Comparison of ENCODE assay signal across 9 cellular contexts in the genomic region with DNA sequence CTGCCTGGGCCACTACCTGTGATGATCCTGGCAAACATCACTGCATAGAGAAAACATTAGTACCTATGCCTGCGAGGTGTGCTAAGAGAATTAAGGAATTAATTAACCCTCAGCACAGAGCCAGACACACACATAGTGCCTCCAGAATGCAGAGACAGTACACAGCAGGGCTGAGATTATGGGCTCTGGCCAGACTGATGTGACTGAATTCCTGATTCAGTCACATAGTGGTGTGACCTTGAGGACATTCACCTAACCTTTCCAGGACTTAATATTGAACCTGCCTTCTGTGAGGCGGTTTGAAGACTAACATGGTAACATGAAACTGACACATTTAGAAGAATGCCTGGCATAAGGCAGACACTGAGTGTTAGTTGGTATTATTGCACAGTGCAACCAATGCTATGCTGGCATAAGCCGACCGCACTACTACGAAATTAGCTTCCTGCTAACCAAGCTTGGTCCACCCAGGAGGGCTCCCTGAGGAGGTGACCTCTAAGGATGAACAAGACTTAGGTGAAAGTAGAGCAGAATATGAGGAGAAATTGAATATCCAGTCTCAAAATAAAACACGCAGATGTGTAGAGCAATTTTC. TPM values are rescaled to one million over a fixed set of nuclear protein-coding genes. Genes with fewer than 3 reads are reported as not detected.
DNase-seq lines count a peak whose midpoint lies in the region; ATAC-seq, FAIRE-seq and TF ChIP-seq lines count a peak whose summit lies in the region.
"Had no signal": no experiment of that assay in that cellular context is flagged by ENCODE, and none has a peak within 500 bp of the region (broad histone marks: within the 10 kb centered on the region; RNA-seq: fewer than 3 reads in every experiment).

No MANE protein-coding gene starts in this region.

- H3K27me3 ChIP-seq in HUES48 (ENCODE audit: control insufficient read depth, insufficient read depth, low read length) (no peaks in the 10 kb centered on the region), ascending aorta (no peaks in the 10 kb centered on the region), layer of hippocampus (ENCODE audit: control insufficient read depth, insufficient read depth, low read length) (no peaks in the 10 kb centered on the region)

- POLR2A ChIA-PET in HEK293T (lab: Yijun Ruan, JAX) = no interaction called here

- peak overlapping the region; percentile 69 for H3K27ac Mint-ChIP-seq in stimulated activated memory B cell treated with anti-CD40 and anti-IgM and Interleukin-4, amounts not matched to agents 10 μg/mL and 1 μg/mL and 100 μg/mL, for 72 hours

- H3K9me3 ChIP-seq in HUES48 (ENCODE audit: control insufficient read depth, insufficient read depth, low read length) (no peaks in the 10 kb centered on the region), ascending aorta (no peaks in the 10 kb centered on the region), kidney (ENCODE audit: control insufficient read depth in 1 of 2, low read length in 2 of 2) (no peaks in the 10 kb centered on the region)

- no peak for FAIRE-seq in kidney (lab: Jason Lieb, UNC)
- FAIRE-seq: endometrium had no signal

- no peak overlapping the region for H3K9ac ChIP-seq in HUES48 (ENCODE audit: low read depth, low read length)
- H3K9ac ChIP-seq in kidney (ENCODE audit: low read length in 2 of 2) = peak overlapping the region in 1 of 2 donors; percentile 28

- peak overlapping the region; percentile 43 for H3K27ac ChIP-seq in HUES48 (ENCODE audit: low read depth, low read length)
- H3K27ac ChIP-seq in ascending aorta = peak overlapping the region; percentile 62 to 91
- H3K27ac ChIP-seq in layer of hippocampus (ENCODE audit: low read depth, low read length) = peak overlapping the region; percentile 58
- no peak overlapping the region for H3K27ac ChIP-seq in kidney (ENCODE audit: low read depth in 2 of 2, low read length in 2 of 2)

- TF ChIP-seq CTCF in ascending aorta (IDR thresholded peaks at IDR 0.05) = no peak
- TF ChIP-seq CTCF in kidney (IDR thresholded peaks at IDR 0.05; ENCODE audit: borderline replicate concordance, extremely low read depth, insufficient read depth) = no peak

- H3K36me3 Mint-ChIP-seq in stimulated activated memory B cell treated with anti-CD40 and anti-IgM and Interleukin-4, amounts not matched to agents 10 μg/mL and 1 μg/mL and 100 μg/mL, for 72 hours = peaks cover 15% of the 10 kb centered on the region

- DNase-seq in ascending aorta (ENCODE audit: low spot score in 2 of 2) = no peak
- no peak for DNase-seq in GF-D8 (lab: John Stamatoyannopoulos, UW)
- DNase-seq in HEK293T (ENCODE audit: extremely low spot score) = no peak
- no peak for DNase-seq in kidney

- no peaks in the 10 kb centered on the region for H3K27me3 Mint-ChIP-seq in stimulated activated memory B cell treated with anti-CD40 and anti-IgM and Interleukin-4, amounts not matched to agents 10 μg/mL and 1 μg/mL and 100 μg/mL, for 72 hours

- CTCF ChIA-PET in HEK293T (lab: Yijun Ruan, JAX) = interaction anchor here (0.8 to 2.9 kb wide), 6 partner anchors 12 to 139 kb away, joined by 3 to 21 read pairs (median 4); no protein-coding TSS in a partner anchor

- no peak overlapping the region for H3K4me3 Mint-ChIP-seq in stimulated activated memory B cell treated with anti-CD40 and anti-IgM and Interleukin-4, amounts not matched to agents 10 μg/mL and 1 μg/mL and 100 μg/mL, for 72 hours

- peaks cover 22% of the 10 kb centered on the region for H3K4me1 ChIP-seq in HUES48 (ENCODE audit: control insufficient read depth, insufficient read depth, low read length)
- peaks cover 11 to 48% of the 10 kb centered on the region in 2 donors for H3K4me1 ChIP-seq in ascending aorta
- peaks cover 9 to 18% of the 10 kb centered on the region in 2 donors for H3K4me1 ChIP-seq in kidney (ENCODE audit: control insufficient read depth in 1 of 2, insufficient read depth in 1 of 2, low read depth in 1 of 2, low read length in 2 of 2)

- ATAC-seq in stimulated activated memory B cell treated with anti-CD40 and anti-IgM and Interleukin-4, amounts not matched to agents 10 μg/mL and 1 μg/mL and 100 μg/mL, for 72 hours = no peak
- no peak for ATAC-seq in HG03196 (IDR thresholded peaks at IDR 0.05; ENCODE audit: unreplicated experiment)

- peaks cover 55% of the 10 kb centered on the region for H3K4me1 Mint-ChIP-seq in stimulated activated memory B cell treated with anti-CD40 and anti-IgM and Interleukin-4, amounts not matched to agents 10 μg/mL and 1 μg/mL and 100 μg/mL, for 72 hours

- intact Hi-C loops in ascending aorta (cut with DNase I) (loop anchor here (1.0 to 2.0 kb wide), 6 partner anchors 23 to 285 kb away; partner anchors contain the start of genes CORO1C and ISCU), kidney (cut with DNase I) (loop anchor here (10.0 kb wide), 1 partner anchor 139 kb away; no protein-coding TSS in a partner anchor)

- H3K9me3 Mint-ChIP-seq in stimulated activated memory B cell treated with anti-CD40 and anti-IgM and Interleukin-4, amounts not matched to agents 10 μg/mL and 1 μg/mL and 100 μg/mL, for 72 hours = no peaks in the 10 kb centered on the region

- H3K4me3 ChIP-seq in HUES48 (ENCODE audit: low read depth, low read length) (no peak overlapping the region), ascending aorta (no peak overlapping the region), kidney (ENCODE audit: low read length in 2 of 2) (no peak overlapping the region)

- H3K36me3 ChIP-seq in HUES48 (ENCODE audit: control insufficient read depth, insufficient read depth, low read length) (peaks cover 11% of the 10 kb centered on the region), ascending aorta (peaks cover 3 to 6% of the 10 kb centered on the region in 2 donors), kidney (ENCODE audit: control insufficient read depth in 1 of 2, insufficient read depth in 2 of 2, low read length in 2 of 2) (no peaks in the 10 kb centered on the region)

TF ChIP-seq in HEK293T, 16 proteins besides CTCF, POLR2A, EP300 and RAD21:
- TF ChIP-seq FOXM1 (IDR thresholded peaks at IDR 0.05; ENCODE audit: borderline replicate concordance) (no peak), SUZ12 (IDR thresholded peaks at IDR 0.05) (no peak), SP1 (IDR thresholded peaks at IDR 0.05) (no peak), ZNF384 (IDR thresholded peaks at IDR 0.05) (no peak), PKNOX1 (IDR thresholded peaks at IDR 0.05) (no peak)

RNA-seq across cellular contexts. Expression of gene SELPLG, which starts 32.0 kb away (rescaled TPM):
- total RNA-seq in ascending aorta = 2.6 TPM
- 14.3 TPM for total RNA-seq in kidney
- polyA plus RNA-seq in kidney (ENCODE audit: insufficient read depth, low read depth, low replicate concordance) = 3.7 TPM

Comparison
In these comparisons a context has a peak if more than half of its experiments do, and no peak if none do; other contexts are left out.
1. H3K27ac ChIP-seq: peak in HUES48 (single experiment), ascending aorta (2 of 2) and layer of hippocampus (single experiment); none in kidney (0 of 2).